Comparison of ENCODE assay signal across 21 cellular contexts in the genomic region with DNA sequence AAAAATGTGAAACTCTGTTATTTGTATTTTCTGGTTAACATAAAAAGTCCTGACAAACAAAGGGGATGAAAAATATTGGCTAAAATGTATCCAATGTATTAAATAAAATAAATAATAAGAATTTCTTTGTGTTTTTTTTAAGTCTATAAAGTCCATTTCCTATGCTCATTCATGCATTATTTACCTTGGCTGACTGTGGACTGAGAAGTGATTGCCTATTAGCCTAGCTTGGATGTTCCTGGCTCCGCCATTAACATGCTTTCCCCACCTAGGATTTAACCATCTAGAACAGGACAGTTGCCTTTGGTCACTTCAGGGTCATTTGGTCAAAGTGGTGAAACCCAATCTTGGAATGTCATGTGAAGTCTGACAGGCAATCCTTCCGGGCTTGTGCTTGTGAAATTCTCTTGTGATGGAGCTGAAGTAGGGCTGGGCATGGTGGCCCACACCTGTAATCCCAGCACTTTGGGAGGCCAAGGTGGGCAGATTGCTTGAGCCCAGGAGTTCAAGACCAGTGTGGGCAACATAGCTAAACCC.
"Had no signal": no experiment of that assay in that cellular context is flagged by ENCODE, and none has a peak within 500 bp of the region (broad histone marks: within the 10 kb centered on the region; RNA-seq: fewer than 3 reads in every experiment).

No MANE protein-coding gene starts in this region.

- H3K4me3 Mint-ChIP-seq: IgD-negative memory B cell had no signal

- H3K9me3 ChIP-seq: SJSA1 had no signal

- H3K9ac ChIP-seq: KMS-11 had no signal

- H3K27ac Mint-ChIP-seq: IgD-negative memory B cell had no signal

- H3K4me2 ChIP-seq: KMS-11 had no signal

- H3K27me3 ChIP-seq: SJSA1 had no signal

- H3K36me3 Mint-ChIP-seq: IgD-negative memory B cell had no signal

- H3K9me3 Mint-ChIP-seq: IgD-negative memory B cell had no signal

- DNase-seq: Kasumi-1, MM.1S, NCI-H1092 treated with DMSO at 0.1 percent for 48 hours, NCI-H1436, NCI-H187 treated with DMSO at 0.1 percent for 48 hours, NCI-H2029 treated with DMSO at 0.1 percent for 48 hours, NCI-H2171 treated with DMSO at 0.1 percent for 48 hours, NCI-H345, NCI-H446 treated with DMSO at 0.1 percent for 48 hours, NCI-H510A treated with DMSO at 0.1 percent for 48 hours, NCI-H526, NCI-H82, Right ventricle myocardium superior, RPMI8226, SIG-M5 had no signal

- H3K4me1 Mint-ChIP-seq: IgD-negative memory B cell had no signal

- H3K36me3 ChIP-seq: SJSA1 had no signal

- H3K4me3 ChIP-seq: K562, SJSA1, SK-N-MC had no signal

- H3K27ac ChIP-seq: HL-60, KMS-11, SJSA1, SK-N-MC had no signal

- ATAC-seq: K562 had no signal
